ENCODE assay signal across 29 cellular contexts in the genomic region with DNA sequence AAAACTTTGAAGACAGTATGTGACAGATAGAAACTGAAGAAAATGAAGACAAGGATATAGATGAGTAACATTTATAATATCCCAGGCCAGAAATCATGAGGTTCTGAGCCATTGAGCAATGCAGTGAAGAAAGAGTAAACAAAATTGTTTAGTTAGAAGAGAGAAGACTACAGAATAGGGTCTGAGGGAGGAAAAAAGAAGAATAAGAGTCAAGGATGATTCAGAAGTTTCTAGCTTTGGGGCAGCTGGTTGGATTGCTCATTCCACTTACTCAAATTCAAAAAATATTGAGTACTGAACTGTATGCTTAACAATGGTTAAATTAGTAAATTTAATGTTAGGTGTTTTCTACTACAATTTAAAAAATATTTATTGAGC.
A peak's percentile ranks its signal among the peaks of the same experiment; 100 is the strongest.
DNase-seq lines count a peak whose midpoint lies in the region; ATAC-seq and TF ChIP-seq lines count a peak whose summit lies in the region.
"Had no signal": no experiment of that assay in that cellular context is flagged by ENCODE, and none has a peak within 500 bp of the region (broad histone marks: within the 10 kb centered on the region; RNA-seq: fewer than 3 reads in every experiment).

No MANE protein-coding gene starts in this region.

- no peaks in the 10 kb centered on the region for H3K4me1 Mint-ChIP-seq in type B pancreatic cell (ENCODE audit: unreplicated experiment)
- H3K4me1 Mint-ChIP-seq: activated naive CD8-positive, alpha-beta T cell treated with anti-CD3 and anti-CD28 coated beads, Interleukin-2, amount 10 ng/mL, durations not matched to agents 7 days and 5 days; CD14-positive monocyte; mesothelial cell of epicardium; naive thymus-derived CD8-positive, alpha-beta T cell; stimulated activated naive CD8-positive, alpha-beta T cell treated with anti-CD3 and anti-CD28 coated beads, Interleukin-15, amount 100 ng/mL, for 72 hours had no signal

- H3K4me3 Mint-ChIP-seq in type B pancreatic cell = no peak overlapping the region
- H3K4me3 Mint-ChIP-seq: activated naive CD8-positive, alpha-beta T cell treated with anti-CD3 and anti-CD28 coated beads, Interleukin-2, amount 10 ng/mL, durations not matched to agents 7 days and 5 days; CD14-positive monocyte; mesothelial cell of epicardium; naive thymus-derived CD8-positive, alpha-beta T cell; stimulated activated naive CD8-positive, alpha-beta T cell treated with anti-CD3 and anti-CD28 coated beads, Interleukin-15, amount 100 ng/mL, for 72 hours had no signal

- TF ChIP-seq CTCF in AG10803 (conservative IDR thresholded peaks at IDR 0.05; ENCODE audit: low read length) = no peak
- TF ChIP-seq CTCF in RWPE2 (IDR thresholded peaks at IDR 0.05; ENCODE audit: poor library complexity, severe bottlenecking) = no peak
- no peak for TF ChIP-seq CTCF in fibroblast of pulmonary artery (IDR thresholded peaks at IDR 0.05; ENCODE audit: low read length, missing control alignments)
- no peak for TF ChIP-seq CTCF in type B pancreatic cell (conservative IDR thresholded peaks at IDR 0.05)

- H3K9me3 ChIP-seq in RWPE2 (ENCODE audit: severe bottlenecking) = no peaks in the 10 kb centered on the region
- H3K9me3 ChIP-seq: psoas muscle, thyroid gland had no signal

- no peaks in the 10 kb centered on the region for H3K9me3 Mint-ChIP-seq in type B pancreatic cell
- H3K9me3 Mint-ChIP-seq: activated naive CD8-positive, alpha-beta T cell treated with anti-CD3 and anti-CD28 coated beads, Interleukin-2, amount 10 ng/mL, durations not matched to agents 7 days and 5 days; CD14-positive monocyte; mesothelial cell of epicardium; naive thymus-derived CD8-positive, alpha-beta T cell; stimulated activated naive CD8-positive, alpha-beta T cell treated with anti-CD3 and anti-CD28 coated beads, Interleukin-15, amount 100 ng/mL, for 72 hours had no signal

- H3K27me3 Mint-ChIP-seq in type B pancreatic cell = no peaks in the 10 kb centered on the region
- H3K27me3 Mint-ChIP-seq: activated naive CD8-positive, alpha-beta T cell treated with anti-CD3 and anti-CD28 coated beads, Interleukin-2, amount 10 ng/mL, durations not matched to agents 7 days and 5 days; naive thymus-derived CD8-positive, alpha-beta T cell; stimulated activated naive CD8-positive, alpha-beta T cell treated with anti-CD3 and anti-CD28 coated beads, Interleukin-15, amount 100 ng/mL, for 72 hours had no signal

- no peak overlapping the region for H3K27ac Mint-ChIP-seq in type B pancreatic cell
- H3K27ac Mint-ChIP-seq: activated naive CD8-positive, alpha-beta T cell treated with anti-CD3 and anti-CD28 coated beads, Interleukin-2, amount 10 ng/mL, durations not matched to agents 7 days and 5 days; CD14-positive monocyte; mesothelial cell of epicardium; naive thymus-derived CD8-positive, alpha-beta T cell; stimulated activated naive CD8-positive, alpha-beta T cell treated with anti-CD3 and anti-CD28 coated beads, Interleukin-15, amount 100 ng/mL, for 72 hours had no signal

- peaks cover 4% of the 10 kb centered on the region for H3K36me3 Mint-ChIP-seq in type B pancreatic cell
- H3K36me3 Mint-ChIP-seq: activated naive CD8-positive, alpha-beta T cell treated with anti-CD3 and anti-CD28 coated beads, Interleukin-2, amount 10 ng/mL, durations not matched to agents 7 days and 5 days; CD14-positive monocyte; mesothelial cell of epicardium had no signal

- H3K4me1 ChIP-seq in RWPE2 (ENCODE audit: insufficient read depth, poor library complexity, severe bottlenecking) = no peaks in the 10 kb centered on the region
- H3K4me1 ChIP-seq: psoas muscle, thyroid gland had no signal

- peaks cover 16% of the 10 kb centered on the region for H3K36me3 ChIP-seq in RWPE2 (ENCODE audit: low read depth)
- H3K36me3 ChIP-seq: thyroid gland had no signal

- DNase-seq in AG10803 (ENCODE audit: low read depth) = peak; percentile 10
- no peak for DNase-seq in RWPE2 (ENCODE audit: low spot score)
- peak; percentile 50 for DNase-seq in fibroblast of pulmonary artery (ENCODE audit: low read depth)
- peak; percentile 31 for DNase-seq in renal cortical epithelial cell (ENCODE audit: low read depth)
- no peak for DNase-seq in type B pancreatic cell (ENCODE audit: extremely low spot score, unreplicated experiment)
- DNase-seq: activated CD4-positive, alpha-beta T cell treated with anti-CD3 and anti-CD28 coated beads for 4 hours; activated CD8-positive, alpha-beta memory T cell treated with anti-CD3 and anti-CD28 coated beads for 24 hours; activated gamma-delta T cell; activated naive CD8-positive, alpha-beta T cell treated with anti-CD3 and anti-CD28 coated beads, Interleukin-2, amount 10 ng/mL, durations not matched to agents 7 days and 5 days; DMS79 treated with DMSO at 0.1 percent for 48 hours; islet precursor cell; left ventricle myocardium superior; naive thymus-derived CD8-positive, alpha-beta T cell; NCI-H1048; NCI-H187; NCI-H2171 treated with DMSO at 0.1 percent for 48 hours; NCI-H524; occipital lobe; psoas muscle; SHP77 treated with DMSO at 0.1 percent for 48 hours; stimulated activated naive CD8-positive, alpha-beta T cell treated with anti-CD3 and anti-CD28 coated beads, Interleukin-15, amount 100 ng/mL, for 72 hours; thyroid gland had no signal

- H3K4me3 ChIP-seq in AG10803 (ENCODE audit: low read length) (no peak overlapping the region), RWPE2 (ENCODE audit: severe bottlenecking) (no peak overlapping the region), fibroblast of pulmonary artery (replicated peaks; ENCODE audit: low read depth, low read length) (no peak overlapping the region)
- H3K4me3 ChIP-seq: psoas muscle, thyroid gland had no signal

- H3K27me3 ChIP-seq in RWPE2 (ENCODE audit: insufficient read depth, poor library complexity, severe bottlenecking) = no peaks in the 10 kb centered on the region
- H3K27me3 ChIP-seq: thyroid gland had no signal

- no peak overlapping the region for H3K27ac ChIP-seq in RWPE2 (ENCODE audit: poor library complexity, severe bottlenecking)
- H3K27ac ChIP-seq: HL-60, psoas muscle, thyroid gland, VCaP had no signal

- ATAC-seq in RWPE2 (ENCODE audit: low read depth) (peak; percentile 21; the same call in 1 of the 3 replicates), GM21447 (IDR thresholded peaks at IDR 0.05; ENCODE audit: unreplicated experiment) (no peak), GM21576 (IDR thresholded peaks at IDR 0.05; ENCODE audit: unreplicated experiment) (no peak)
- ATAC-seq: left ventricle myocardium superior; naive thymus-derived CD8-positive, alpha-beta T cell; Panc1; psoas muscle; stimulated activated naive CD8-positive, alpha-beta T cell treated with anti-CD3 and anti-CD28 coated beads, Interleukin-15, amount 100 ng/mL, for 72 hours had no signal

Comparison
In these comparisons a context has a peak if more than half of its experiments do, and no peak if none do; other contexts are left out.
1. DNase-seq: peak in AG10803 (single experiment), fibroblast of pulmonary artery (single experiment) and renal cortical epithelial cell (single experiment); none in RWPE2 (single experiment) and type B pancreatic cell (single experiment).